ENCODE assay signal across 11 cellular contexts in the genomic region with DNA sequence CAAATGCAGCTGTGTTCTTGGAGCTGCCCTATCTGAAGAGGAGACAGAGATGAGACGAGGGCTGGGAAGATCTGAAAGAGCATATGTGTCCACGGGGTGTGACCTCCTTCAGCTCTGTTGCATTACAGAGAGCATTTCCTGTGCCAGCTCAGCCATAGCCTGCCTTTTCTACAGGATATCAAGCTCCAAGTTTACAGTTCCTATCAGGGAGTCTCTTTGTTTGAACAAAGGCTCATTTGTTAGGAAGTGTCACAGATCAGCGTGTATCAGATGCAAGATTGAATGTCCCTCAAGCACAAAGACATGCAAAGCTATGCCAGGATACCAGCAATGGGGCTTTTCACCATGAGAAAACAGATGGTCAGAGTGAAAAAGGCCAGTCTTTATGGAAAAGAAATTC.
DNase-seq lines count a peak whose midpoint lies in the region; FAIRE-seq and TF ChIP-seq lines count a peak whose summit lies in the region.
"Had no signal": no experiment of that assay in that cellular context is flagged by ENCODE, and none has a peak within 500 bp of the region (broad histone marks: within the 10 kb centered on the region; RNA-seq: fewer than 3 reads in every experiment).

No MANE protein-coding gene starts in this region.

- no peaks in the 10 kb centered on the region for H3K36me3 ChIP-seq in small intestine (ENCODE audit: control insufficient read depth in 2 of 2, insufficient read depth in 2 of 2, low read length in 2 of 2)
- H3K36me3 ChIP-seq in suprapubic skin, result no peaks in the 10 kb centered on the region
- H3K36me3 ChIP-seq: Peyer's patch, uterus had no signal

- TF ChIP-seq EP300 in suprapubic skin (IDR thresholded peaks at IDR 0.05), result no peak

- no peaks in the 10 kb centered on the region for H3K9me3 Mint-ChIP-seq in T-helper 2 cell treated with Interferon-gamma antibody and Interleukin-4, amounts not matched to agents 5 μg/mL and 100 μg/mL, for 36 hours

- FAIRE-seq in small intestine (lab: Jason Lieb, UNC) (no peak), D721Med (lab: Jason Lieb, UNC) (no peak)

- no peak overlapping the region for H3K27ac Mint-ChIP-seq in T-helper 2 cell treated with Interferon-gamma antibody and Interleukin-4, amounts not matched to agents 5 μg/mL and 100 μg/mL, for 36 hours

- DNase-seq in HT1080 (ENCODE audit: low read depth) (peak; percentile 75), SK-N-DZ (ENCODE audit: low spot score) (peak; percentile 15), iPS-NIHi7 (ENCODE audit: extremely low spot score) (peak; percentile 30), small intestine (peak; percentile 69), D721Med (ENCODE audit: insufficient read length, low spot score) (no peak), suprapubic skin (ENCODE audit: low spot score in 2 of 2) (no peak)
- no peak for DNase-seq in T-helper 2 cell treated with Interferon-gamma antibody and Interleukin-4, amounts not matched to agents 5 μg/mL and 100 μg/mL, for 36 hours (ENCODE audit: low spot score)
- DNase-seq: activated CD4-positive, alpha-beta T cell treated with anti-CD3 and anti-CD28 coated beads for 4 hours; psoas muscle; uterus had no signal

- H3K27me3 Mint-ChIP-seq in T-helper 2 cell treated with Interferon-gamma antibody and Interleukin-4, amounts not matched to agents 5 μg/mL and 100 μg/mL, for 36 hours (ENCODE audit: low read depth), result no peaks in the 10 kb centered on the region

- no peak for TF ChIP-seq POLR2A in suprapubic skin (IDR thresholded peaks at IDR 0.05)

- H3K4me1 ChIP-seq in small intestine (ENCODE audit: control insufficient read depth in 2 of 2, insufficient read depth in 1 of 2, low read depth in 1 of 2, low read length in 1 of 2) (peaks cover 0 to 3% of the 10 kb centered on the region in 2 donors), suprapubic skin (no peaks in the 10 kb centered on the region)
- H3K4me1 ChIP-seq: Peyer's patch, psoas muscle, uterus had no signal

- H3K4me3 Mint-ChIP-seq in T-helper 2 cell treated with Interferon-gamma antibody and Interleukin-4, amounts not matched to agents 5 μg/mL and 100 μg/mL, for 36 hours, result no peak overlapping the region

- H3K27ac ChIP-seq in small intestine (ENCODE audit: low read depth in 1 of 2, low read length in 1 of 2) (peak overlapping the region in 1 of 2 donors; percentile 57), suprapubic skin (no peak overlapping the region)
- H3K27ac ChIP-seq: psoas muscle, uterus had no signal

- H3K9me3 ChIP-seq in small intestine (ENCODE audit: control insufficient read depth, low read depth) (no peaks in the 10 kb centered on the region), suprapubic skin (no peaks in the 10 kb centered on the region)
- H3K9me3 ChIP-seq: Peyer's patch, psoas muscle, uterus had no signal

- no peaks in the 10 kb centered on the region for H3K36me3 Mint-ChIP-seq in T-helper 2 cell treated with Interferon-gamma antibody and Interleukin-4, amounts not matched to agents 5 μg/mL and 100 μg/mL, for 36 hours (ENCODE audit: low read depth)

- 0 to 17% (median 10%) methylated on average over 3 of the region's 3 CpGs for WGBS in small intestine, 3 donors
- WGBS in suprapubic skin, result 33% methylated on average over 3 of the region's 3 CpGs

- H3K4me3 ChIP-seq in small intestine (ENCODE audit: low read depth in 1 of 2, low read length in 2 of 2) (no peak overlapping the region), suprapubic skin (no peak overlapping the region)
- H3K4me3 ChIP-seq: Peyer's patch, psoas muscle, uterus had no signal

- H3K4me1 Mint-ChIP-seq in T-helper 2 cell treated with Interferon-gamma antibody and Interleukin-4, amounts not matched to agents 5 μg/mL and 100 μg/mL, for 36 hours (ENCODE audit: low read depth), result no peaks in the 10 kb centered on the region

- TF ChIP-seq CTCF in D721Med (IDR thresholded peaks at IDR 0.05; ENCODE audit: insufficient read depth, missing control alignments) (no peak), suprapubic skin (IDR thresholded peaks at IDR 0.05) (no peak)

- no peaks in the 10 kb centered on the region for H3K27me3 ChIP-seq in small intestine (ENCODE audit: control insufficient read depth in 2 of 2, insufficient read depth in 2 of 2, low read length in 2 of 2)
- H3K27me3 ChIP-seq in suprapubic skin, result no peaks in the 10 kb centered on the region
- H3K27me3 ChIP-seq: Peyer's patch, uterus had no signal

Comparison
In these comparisons a context has a peak if more than half of its experiments do, and no peak if none do; other contexts are left out.
1. DNase-seq: peak in HT1080 (single experiment), SK-N-DZ (single experiment), iPS-NIHi7 (single experiment) and small intestine (single experiment); none in T-helper 2 cell treated with Interferon-gamma antibody and Interleukin-4, amounts not matched to agents 5 μg/mL and 100 μg/mL, for 36 hours (single experiment), D721Med (single experiment) and suprapubic skin (0 of 2).